ENCODE assay signal across 22 cellular contexts in the genomic region with DNA sequence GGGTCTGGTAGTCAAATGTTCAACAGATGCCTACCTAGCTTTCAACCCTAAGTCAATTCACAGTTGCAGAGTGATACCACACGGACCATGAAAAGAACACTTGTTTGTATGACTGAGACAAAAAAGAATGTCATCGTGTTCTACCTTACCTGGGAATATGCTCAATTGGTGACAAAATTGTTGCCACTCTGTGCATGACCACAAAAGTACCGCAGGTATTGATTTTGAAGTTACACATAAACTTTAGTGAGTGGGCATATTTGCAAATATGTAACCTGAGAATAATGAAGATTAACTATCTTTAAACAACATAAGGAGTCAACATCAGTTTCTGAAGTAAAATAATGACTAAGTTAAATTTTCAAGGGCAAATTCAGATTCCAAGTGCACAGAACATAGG. TPM values are rescaled to one million over a fixed set of nuclear protein-coding genes. Genes with fewer than 3 reads are reported as not detected.
DNase-seq lines count a peak whose midpoint lies in the region; ATAC-seq, FAIRE-seq and TF ChIP-seq lines count a peak whose summit lies in the region.
"Had no signal": no experiment of that assay in that cellular context is flagged by ENCODE, and none has a peak within 500 bp of the region (broad histone marks: within the 10 kb centered on the region; RNA-seq: fewer than 3 reads in every experiment).

No MANE protein-coding gene starts in this region.

- FAIRE-seq in HepG2 (lab: Jason Lieb, UNC) (no peak), H1 (lab: Jason Lieb, UNC) (no peak), urothelium cell line (lab: Jason Lieb, UNC) (peak; percentile 17)
- FAIRE-seq: A549, D721Med, G401.6, GM12891 had no signal

- POLR2A ChIA-PET in HepG2 (lab: Yijun Ruan, JAX) (no interaction called here), H1 (lab: Charles Lee; ENCODE audit: partially characterized antibody) (interaction anchor here (3.2 to 3.9 kb wide), 2 partner anchors 52 to 57 kb away, joined by 10 to 44 read pairs; partner anchors contain the start of genes SNRPN and SNURF)
- POLR2A ChIA-PET in activated CD4-positive, alpha-beta T cell treated with anti-CD3 and anti-CD28 coated beads, Interleukin-2, amount 10 ng/mL, durations not matched to agents 7 days and 5 days (lab: Charles Lee), result no interaction called here

- no peak overlapping the region for H2BK15ac ChIP-seq in H1 (ENCODE audit: low read length)

- no peaks in the 10 kb centered on the region for H3K4me1 Mint-ChIP-seq in activated CD4-positive, alpha-beta T cell treated with anti-CD3 and anti-CD28 coated beads, Interleukin-2, amount 10 ng/mL, durations not matched to agents 7 days and 5 days
- H3K4me1 Mint-ChIP-seq: B cell had no signal

- no peaks in the 10 kb centered on the region for H4K20me1 ChIP-seq in HepG2 (ENCODE audit: insufficient read depth, low read length)
- no peaks in the 10 kb centered on the region for H4K20me1 ChIP-seq in H1 (replicated peaks in 1 of 2; ENCODE audit: control insufficient read depth in 1 of 2, insufficient read depth in 2 of 2, low read length in 2 of 2)
- H4K20me1 ChIP-seq: BLaER1 treated with 17β-estradiol and CSF1 and Interleukin-3, amounts not matched to agents 10 nM and 100 nM had no signal

- H3K18ac ChIP-seq in H1 (ENCODE audit: extremely low read depth, low read length), result no peak overlapping the region

- intact Hi-C loops in HepG2 (cut with micrococcal nuclease; ENCODE audit: unreplicated experiment) (loop anchor here (5.0 kb wide), 1 partner anchor 56 kb away; no protein-coding TSS in a partner anchor), right lobe of liver (cut with DNase I) (no loop called here), heart right ventricle (cut with DNase I) (no loop called here)

- H3K27me3 Mint-ChIP-seq in activated CD4-positive, alpha-beta T cell treated with anti-CD3 and anti-CD28 coated beads, Interleukin-2, amount 10 ng/mL, durations not matched to agents 7 days and 5 days, result no peaks in the 10 kb centered on the region
- H3K27me3 Mint-ChIP-seq: B cell; CD4-positive, alpha-beta T cell had no signal

- no peaks in the 10 kb centered on the region for H3K79me1 ChIP-seq in H1 (ENCODE audit: low read depth, low read length)

- no peak overlapping the region for H3K14ac ChIP-seq in H1 (ENCODE audit: insufficient read length)

- peak in 1 of 2 experiments; percentile 57; a peak in 1 of 4 replicates for TF ChIP-seq EP300 in HepG2 (IDR thresholded peaks at IDR 0.05; ENCODE audit: low read depth in 2 of 2, low read length in 2 of 2)
- no peak for TF ChIP-seq EP300 in HepG2 (CRISPR knock-in tag; IDR thresholded peaks at IDR 0.05; ENCODE audit: borderline replicate concordance)
- no peak for TF ChIP-seq EP300 in H1 (IDR thresholded peaks at IDR 0.05; ENCODE audit: borderline replicate concordance in 1 of 2, low read depth in 2 of 2, low read length in 2 of 2)

- H4K5ac ChIP-seq in H1 (ENCODE audit: insufficient read length, low read depth, low read length), result no peak overlapping the region

- H3K23ac ChIP-seq in H1 (ENCODE audit: insufficient read length), result no peak overlapping the region

- H2AFZ ChIP-seq in HepG2 (ENCODE audit: low read length) (no peak overlapping the region), H1 (ENCODE audit: low read length) (no peak overlapping the region)

- no peaks in the 10 kb centered on the region for H3K23me2 ChIP-seq in H1 (ENCODE audit: low read depth, low read length)

- H3K36me3 ChIP-seq in HepG2 (replicated peaks in 1 of 2; ENCODE audit: control insufficient read depth in 1 of 2, insufficient read depth in 2 of 2, low read length in 2 of 2) (no peaks in the 10 kb centered on the region), right lobe of liver (no peaks in the 10 kb centered on the region), H1 (ENCODE audit: control insufficient read depth in 2 of 4, insufficient read depth in 4 of 4, low read length in 3 of 4) (no peaks in the 10 kb centered on the region), heart right ventricle (no peaks in the 10 kb centered on the region)
- H3K36me3 ChIP-seq: BLaER1 treated with 17β-estradiol and CSF1 and Interleukin-3, amounts not matched to agents 10 nM and 100 nM had no signal

- no peak overlapping the region for H4K8ac ChIP-seq in H1 (ENCODE audit: extremely low read depth, insufficient read depth, low read length)

- CTCF ChIA-PET in HepG2 (lab: Yijun Ruan, JAX; ENCODE audit: low intra/inter-chr PET ratio, low total read pairs) (no interaction called here), H1 (lab: Charles Lee; ENCODE audit: partially characterized antibody) (no interaction called here)
- CTCF ChIA-PET in activated CD4-positive, alpha-beta T cell treated with anti-CD3 and anti-CD28 coated beads, Interleukin-2, amount 10 ng/mL, durations not matched to agents 7 days and 5 days (lab: Charles Lee), result no interaction called here

- no peaks in the 10 kb centered on the region for H3K36me3 Mint-ChIP-seq in activated CD4-positive, alpha-beta T cell treated with anti-CD3 and anti-CD28 coated beads, Interleukin-2, amount 10 ng/mL, durations not matched to agents 7 days and 5 days (ENCODE audit: low read depth)
- H3K36me3 Mint-ChIP-seq: CD8-positive, alpha-beta T cell had no signal

- H3K4me1 ChIP-seq in HepG2 (ENCODE audit: insufficient read depth, low read length), result peaks cover 33% of the 10 kb centered on the region
- H3K4me1 ChIP-seq in right lobe of liver, result no peaks in the 10 kb centered on the region
- H3K4me1 ChIP-seq in H1 (replicated peaks in 1 of 4; ENCODE audit: control insufficient read depth in 3 of 4, insufficient read depth in 4 of 4, low read length in 3 of 4), result peaks cover 3 to 10% (median 7%) of the 10 kb centered on the region in 4 experiments
- H3K4me1 ChIP-seq in heart right ventricle, result no peaks in the 10 kb centered on the region
- H3K4me1 ChIP-seq: A549, Caco-2 had no signal

- no peak overlapping the region; the same call in 1 of the 2 replicates for H2BK20ac ChIP-seq in H1 (ENCODE audit: low read length)

- no peak overlapping the region for H2AK5ac ChIP-seq in H1 (ENCODE audit: low read depth, low read length)

- peak; percentile 91 for ATAC-seq in HepG2
- ATAC-seq in right lobe of liver, result no peak
- ATAC-seq in heart right ventricle, result no peak
- ATAC-seq: A549; CD8-positive, alpha-beta T cell had no signal

- no peak overlapping the region for H2BK5ac ChIP-seq in H1 (ENCODE audit: low read depth, low read length)

- H3K4me2 ChIP-seq in HepG2 (ENCODE audit: low read depth, low read length), result no peak overlapping the region
- no peak overlapping the region for H3K4me2 ChIP-seq in H1 (ENCODE audit: insufficient read depth in 1 of 2, low read depth in 2 of 2, low read length in 2 of 2)
- H3K4me2 ChIP-seq: A549; BLaER1 treated with 17β-estradiol and CSF1 and Interleukin-3, amounts not matched to agents 10 nM and 100 nM had no signal

- H2BK120ac ChIP-seq in H1 (replicated peaks; ENCODE audit: low read depth, low read length), result no peak overlapping the region

- no peaks in the 10 kb centered on the region for H3K79me2 ChIP-seq in HepG2 (ENCODE audit: insufficient read depth, low read length)
- H3K79me2 ChIP-seq in H1 (ENCODE audit: control insufficient read depth in 1 of 2, insufficient read depth in 2 of 2, low read length in 2 of 2), result no peaks in the 10 kb centered on the region

- no peak for TF ChIP-seq POLR2A in HepG2 (IDR thresholded peaks at IDR 0.05; ENCODE audit: insufficient read depth in 1 of 2, low read depth in 2 of 2, low read length in 2 of 2)
- TF ChIP-seq POLR2A in right lobe of liver (IDR thresholded peaks at IDR 0.05), result no peak
- TF ChIP-seq POLR2A in H1 (IDR thresholded peaks at IDR 0.05; ENCODE audit: control extremely low read depth in 1 of 2, low read depth in 2 of 2, low read length in 2 of 2), result no peak

- H4K91ac ChIP-seq in H1 (replicated peaks; ENCODE audit: insufficient read length, low read length), result no peak overlapping the region

- H3K27ac Mint-ChIP-seq in activated CD4-positive, alpha-beta T cell treated with anti-CD3 and anti-CD28 coated beads, Interleukin-2, amount 10 ng/mL, durations not matched to agents 7 days and 5 days, result no peak overlapping the region
- H3K27ac Mint-ChIP-seq: B cell; CD4-positive, alpha-beta T cell; CD8-positive, alpha-beta T cell had no signal

- TF ChIP-seq RAD21 in HepG2 (CRISPR knock-in tag; IDR thresholded peaks at IDR 0.05) (no peak), H1 (IDR thresholded peaks at IDR 0.05 in 1 of 2, conservative IDR thresholded peaks at IDR 0.05 in 1 of 2; ENCODE audit: low read depth in 2 of 2, low read length in 2 of 2) (no peak)

- H3K4ac ChIP-seq in H1 (replicated peaks; ENCODE audit: insufficient read length, low read depth, low read length), result no peak overlapping the region

- no peak overlapping the region for H3K56ac ChIP-seq in H1 (replicated peaks; ENCODE audit: insufficient read length, low read depth, low read length)

- no peak overlapping the region; the same call in 1 of the 2 replicates for H2BK12ac ChIP-seq in H1 (ENCODE audit: low read depth, low read length)

- no peak for TF ChIP-seq CTCF in HepG2 (CRISPR knock-in tag; IDR thresholded peaks at IDR 0.05)
- TF ChIP-seq CTCF in right lobe of liver (IDR thresholded peaks at IDR 0.05), result no peak
- no peak for TF ChIP-seq CTCF in H1 (IDR thresholded peaks at IDR 0.05; ENCODE audit: control extremely low read depth in 1 of 3, insufficient read depth in 1 of 3, low read depth in 1 of 3, low read length in 3 of 3)
- TF ChIP-seq CTCF in heart right ventricle (IDR thresholded peaks at IDR 0.05), result no peak

- peak; percentile 20 for DNase-seq in HepG2 (ENCODE audit: low spot score)
- no peak for DNase-seq in right lobe of liver
- DNase-seq in H1 (ENCODE audit: low read depth in 1 of 2, low spot score in 2 of 2), result no peak
- DNase-seq in urothelium cell line (ENCODE audit: low spot score), result no peak
- no peak for DNase-seq in activated CD4-positive, alpha-beta T cell treated with anti-CD3 and anti-CD28 coated beads, Interleukin-2, amount 10 ng/mL, durations not matched to agents 7 days and 5 days
- DNase-seq in heart right ventricle, result no peak
- DNase-seq: AML-193; Caco-2; Calu3; CD4-positive, alpha-beta T cell; CD8-positive, alpha-beta T cell; DMS79 treated with DMSO at 0.1 percent for 48 hours; GF-D8 had no signal

- no peaks in the 10 kb centered on the region; a peak in 1 of 5 replicates for H3K27me3 ChIP-seq in HepG2 (ENCODE audit: control insufficient read depth in 1 of 2, insufficient read depth in 2 of 2, low read length in 2 of 2)
- H3K27me3 ChIP-seq in right lobe of liver, result no peaks in the 10 kb centered on the region
- no peaks in the 10 kb centered on the region for H3K27me3 ChIP-seq in H1 (replicated peaks in 1 of 4; ENCODE audit: control insufficient read depth in 3 of 4, extremely low read depth in 1 of 4, insufficient read depth in 3 of 4, low read length in 3 of 4)
- no peaks in the 10 kb centered on the region for H3K27me3 ChIP-seq in heart right ventricle
- H3K27me3 ChIP-seq: BLaER1 treated with 17β-estradiol and CSF1 and Interleukin-3, amounts not matched to agents 10 nM and 100 nM had no signal

- in situ Hi-C loops in HepG2 (cut with HindIII; ENCODE audit: extremely low pct_ligation_motif_present, low pct_unique_long_range_greater_than_20kb), result no loop called here

- H3K4me3 ChIP-seq in HepG2 (replicated peaks in 1 of 3; ENCODE audit: insufficient read depth in 1 of 3, low read depth in 2 of 3, low read length in 3 of 3), result no peak overlapping the region
- no peak overlapping the region for H3K4me3 ChIP-seq in right lobe of liver
- H3K4me3 ChIP-seq in H1 (ENCODE audit: extremely low read depth in 1 of 4, insufficient read depth in 2 of 4, low read depth in 3 of 4, low read length in 4 of 4), result no peak overlapping the region
- no peak overlapping the region for H3K4me3 ChIP-seq in heart right ventricle
- H3K4me3 ChIP-seq: A549; BLaER1 treated with 17β-estradiol and CSF1 and Interleukin-3, amounts not matched to agents 10 nM and 100 nM had no signal

- H3K4me3 Mint-ChIP-seq in activated CD4-positive, alpha-beta T cell treated with anti-CD3 and anti-CD28 coated beads, Interleukin-2, amount 10 ng/mL, durations not matched to agents 7 days and 5 days, result no peak overlapping the region
- H3K4me3 Mint-ChIP-seq: B cell; CD4-positive, alpha-beta T cell; CD8-positive, alpha-beta T cell had no signal

- no peak overlapping the region for H3K27ac ChIP-seq in HepG2 (ENCODE audit: extremely low read length, insufficient read depth, low read length)
- H3K27ac ChIP-seq in right lobe of liver, result no peak overlapping the region
- 0 out of 2 replicates have a peak overlapping the region, but pooled peaks have one; percentile 16 for H3K27ac ChIP-seq in H1 (ENCODE audit: low read depth, low read length)
- H3K27ac ChIP-seq in heart right ventricle, result no peak overlapping the region
- H3K27ac ChIP-seq: 22Rv1; A549; BLaER1 treated with 17β-estradiol and CSF1 and Interleukin-3, amounts not matched to agents 10 nM and 100 nM; C4-2B had no signal

- no TSS peak for BruUV-seq in HepG2 (replicated peaks; lab: Mats Ljungman, UMichigan)

- H3K9ac ChIP-seq in HepG2 (ENCODE audit: insufficient read depth, low read depth, low read length), result no peak overlapping the region
- no peak overlapping the region for H3K9ac ChIP-seq in H1 (replicated peaks in 1 of 4; ENCODE audit: extremely low read depth in 1 of 4, low read depth in 3 of 4, low read length in 3 of 4)
- H3K9ac ChIP-seq: BLaER1 treated with 17β-estradiol and CSF1 and Interleukin-3, amounts not matched to agents 10 nM and 100 nM had no signal

- peaks cover 36% of the 10 kb centered on the region for H3K9me3 Mint-ChIP-seq in activated CD4-positive, alpha-beta T cell treated with anti-CD3 and anti-CD28 coated beads, Interleukin-2, amount 10 ng/mL, durations not matched to agents 7 days and 5 days

- 0% methylated on average over 3 of the region's 3 CpGs for WGBS in HepG2 (ENCODE audit: low lambda C conversion rate)
- 28% methylated on average over 3 of the region's 3 CpGs for WGBS in right lobe of liver (ENCODE audit: insufficient coverage, low coverage, low lambda C conversion rate, missing lambda C conversion rate)
- WGBS in H1 (ENCODE audit: extremely low coverage in 1 of 2, insufficient coverage in 1 of 2, insufficient read length in 1 of 2, insufficient replicate concordance in 2 of 2, low coverage in 1 of 2, low lambda C conversion rate in 2 of 2, missing lambda C conversion rate in 1 of 2), 2 experiments, result 78% methylated on average over 3 of the region's 3 CpGs; no CpG with 5 or more reads in 1 of the 2 experiments
- WGBS in heart right ventricle, 2 donors, result 59 to 78% methylated on average over 3 of the region's 3 CpGs

- peaks cover 56% of the 10 kb centered on the region for H3K9me3 ChIP-seq in HepG2 (ENCODE audit: low read length)
- H3K9me3 ChIP-seq in right lobe of liver, result no peaks in the 10 kb centered on the region
- H3K9me3 ChIP-seq in H1 (ENCODE audit: insufficient read depth in 2 of 2, low read depth in 1 of 2, low read length in 1 of 2), result peaks cover 2 to 21% of the 10 kb centered on the region in 2 experiments; a peak in 2 of 4 replicates
- H3K9me3 ChIP-seq in heart right ventricle, result peaks cover 0 to 43% (median 0%) of the 10 kb centered on the region in 11 donors
- H3K9me3 ChIP-seq: A549, Caco-2 had no signal

RNA-seq across cellular contexts. Expression of gene SNRPN, which starts 53.4 kb away (rescaled TPM):
- total RNA-seq in HepG2 (2016; rRNA removed; fragmentation: Illumina TruSeq; extraction: Trizol) (208 and 212 TPM in 2 replicates), right lobe of liver (10 to 100 TPM; 21.7 to 37.7 (median 30.4) TPM), heart right ventricle (100 to 1,000 TPM; 306 to 575 (median 414) TPM)
- 102 and 134 TPM in 2 replicates for total RNA-seq in HepG2 (2016; cell fraction: cytosol; rRNA removed; fragmentation: Illumina TruSeq; extraction: Trizol; ENCODE audit: low read depth)
- total RNA-seq in HepG2 (2016; cell fraction: insoluble cytoplasmic fraction; rRNA removed; fragmentation: Illumina TruSeq; extraction: Trizol), result 189 and 210 TPM in 2 replicates
- 191 and 246 TPM in 2 replicates for total RNA-seq in HepG2 (2016; cell fraction: membrane; rRNA removed; fragmentation: Illumina TruSeq; extraction: Trizol)
- total RNA-seq in HepG2 (2016; cell fraction: nucleus; rRNA removed; fragmentation: Illumina TruSeq; extraction: Trizol), result 98.0 and 107 TPM in 2 replicates
- polyA plus RNA-seq in HepG2 (2011; rRNA removed) (133 and 140 TPM in 2 replicates), H1 (2011; rRNA removed) (1,396 and 1,684 TPM in 2 replicates), heart right ventricle (100 to 1,000 TPM; 201 to 285 TPM)
- 149 and 162 TPM in 2 replicates for polyA plus RNA-seq in HepG2 (2011; cell fraction: cytosol; rRNA removed)
- polyA plus RNA-seq in HepG2 (2011; cell fraction: nucleus; rRNA removed), result 82.0 and 95.1 TPM in 2 replicates
- 126 and 133 TPM in 2 replicates for polyA plus RNA-seq in HepG2 (2012)
- 114 and 153 TPM in 2 replicates for polyA plus RNA-seq in HepG2 (2016; cell fraction: cytosol; fragmentation: Illumina TruSeq; extraction: Trizol; ENCODE audit: low read depth)
- 172 and 194 TPM in 2 replicates for polyA plus RNA-seq in HepG2 (2016; cell fraction: insoluble cytoplasmic fraction; fragmentation: Illumina TruSeq; extraction: Trizol; ENCODE audit: low read depth)
- 173 and 213 TPM in 2 replicates for polyA plus RNA-seq in HepG2 (2016; cell fraction: membrane; fragmentation: Illumina TruSeq; extraction: Trizol; ENCODE audit: low read depth)
- polyA plus RNA-seq in HepG2 (2016; cell fraction: nucleus; fragmentation: Illumina TruSeq; extraction: Trizol; ENCODE audit: insufficient read depth, low read depth), result 136 and 145 TPM in 2 replicates
- 0.49 and 125 TPM in 2 replicates for polyA minus RNA-seq in HepG2 (2011; rRNA and poly(A)+ RNA removed; ENCODE audit: low replicate concordance)
- polyA minus RNA-seq in HepG2 (2011; cell fraction: cytosol; rRNA and poly(A)+ RNA removed), result 56.9 and 65.0 TPM in 2 replicates
- 134 and 139 TPM in 2 replicates for polyA minus RNA-seq in HepG2 (2011; cell fraction: nucleus; rRNA and poly(A)+ RNA removed)
- 905 and 915 TPM in 2 replicates for total RNA-seq in H1 (2021; fragmentation: NEBNext Ultra II Directional; extraction: Animal tissue kit (Norgen Biotek cat#: 25700))
- 1,533 TPM for polyA plus RNA-seq in H1 (2011; cell fraction: cytosol; rRNA removed)
- 1,140 TPM for polyA plus RNA-seq in H1 (2011; cell fraction: nucleus; rRNA removed)
- polyA plus RNA-seq in H1 (2012, experiment 1 of 2), result 1,068 to 1,234 TPM (median 1,139 TPM) in 4 replicates
- 894 TPM for polyA plus RNA-seq in H1 (2012, experiment 2 of 2)
- 549 TPM for polyA plus RNA-seq in H1 (2013, experiment 1 of 2)
- 534 TPM for polyA plus RNA-seq in H1 (2013, experiment 2 of 2)
- polyA minus RNA-seq in H1 (2011; rRNA and poly(A)+ RNA removed), result 1,031 and 1,143 TPM in 2 replicates
- 589 TPM for polyA minus RNA-seq in H1 (2011; cell fraction: cytosol; rRNA and poly(A)+ RNA removed)
- polyA minus RNA-seq in H1 (2011; cell fraction: nucleus; rRNA and poly(A)+ RNA removed), result 849 TPM
- total RNA-seq in activated CD4-positive, alpha-beta T cell treated with anti-CD3 and anti-CD28 coated beads, Interleukin-2, amount 10 ng/mL, durations not matched to agents 7 days and 5 days, result 10 to 100 TPM; 50.7 to 54.6 TPM
- total RNA-seq: Calu3 had no signal

RNA-seq across cellular contexts. Expression of gene SNURF, which starts 53.4 kb away (rescaled TPM):
- 7.6 and 10.2 TPM in 2 replicates for total RNA-seq in HepG2 (2016; rRNA removed; fragmentation: Illumina TruSeq; extraction: Trizol)
- 1.5 and 2.2 TPM in 2 replicates for total RNA-seq in HepG2 (2016; cell fraction: cytosol; rRNA removed; fragmentation: Illumina TruSeq; extraction: Trizol; ENCODE audit: low read depth)
- 8.7 and 13.6 TPM in 2 replicates for total RNA-seq in HepG2 (2016; cell fraction: insoluble cytoplasmic fraction; rRNA removed; fragmentation: Illumina TruSeq; extraction: Trizol)
- 0.93 and 5.9 TPM in 2 replicates for total RNA-seq in HepG2 (2016; cell fraction: membrane; rRNA removed; fragmentation: Illumina TruSeq; extraction: Trizol)
- total RNA-seq in HepG2 (2016; cell fraction: nucleus; rRNA removed; fragmentation: Illumina TruSeq; extraction: Trizol), result 19.5 and 20.4 TPM in 2 replicates
- 2.1 and 2.4 TPM in 2 replicates for polyA plus RNA-seq in HepG2 (2011; rRNA removed)
- 1.6 and 3.5 TPM in 2 replicates for polyA plus RNA-seq in HepG2 (2011; cell fraction: cytosol; rRNA removed)
- 1.3 and 3.0 TPM in 2 replicates for polyA plus RNA-seq in HepG2 (2011; cell fraction: nucleus; rRNA removed)
- polyA plus RNA-seq in HepG2 (2012), result 71.6 and 98.2 TPM in 2 replicates
- polyA plus RNA-seq in HepG2 (2016; cell fraction: cytosol; fragmentation: Illumina TruSeq; extraction: Trizol; ENCODE audit: low read depth), result 3.5 and 7.6 TPM in 2 replicates
- 11.7 and 15.8 TPM in 2 replicates for polyA plus RNA-seq in HepG2 (2016; cell fraction: insoluble cytoplasmic fraction; fragmentation: Illumina TruSeq; extraction: Trizol; ENCODE audit: low read depth)
- polyA plus RNA-seq in HepG2 (2016; cell fraction: membrane; fragmentation: Illumina TruSeq; extraction: Trizol; ENCODE audit: low read depth), result 2.1 and 4.6 TPM in 2 replicates
- 5.9 and 6.6 TPM in 2 replicates for polyA plus RNA-seq in HepG2 (2016; cell fraction: nucleus; fragmentation: Illumina TruSeq; extraction: Trizol; ENCODE audit: insufficient read depth, low read depth)
- 5.2 TPM in 1 of 2 replicates, not detected in the other for polyA minus RNA-seq in HepG2 (2011; rRNA and poly(A)+ RNA removed; ENCODE audit: low replicate concordance)
- polyA minus RNA-seq in HepG2 (2011; cell fraction: cytosol; rRNA and poly(A)+ RNA removed), result 5.1 and 8.9 TPM in 2 replicates
- polyA minus RNA-seq in HepG2 (2011; cell fraction: nucleus; rRNA and poly(A)+ RNA removed), result 46.2 and 51.5 TPM in 2 replicates
- total RNA-seq in right lobe of liver, result 1 to 10 TPM in 4 of 6 experiments, under 1 TPM in 1, not detected in 1; 0.99 to 5.1 (median 2.6) TPM
- total RNA-seq in H1 (2021; fragmentation: NEBNext Ultra II Directional; extraction: Animal tissue kit (Norgen Biotek cat#: 25700)), result 76.5 and 94.5 TPM in 2 replicates
- 6.2 and 9.9 TPM in 2 replicates for polyA plus RNA-seq in H1 (2011; rRNA removed)
- 19.2 TPM for polyA plus RNA-seq in H1 (2011; cell fraction: cytosol; rRNA removed)
- polyA plus RNA-seq in H1 (2011; cell fraction: nucleus; rRNA removed), result 6.5 TPM
- 65.8 to 746 TPM (median 575 TPM) in 4 replicates for polyA plus RNA-seq in H1 (2012, experiment 1 of 2)
- polyA plus RNA-seq in H1 (2012, experiment 2 of 2), result 31.3 TPM
- polyA plus RNA-seq in H1 (2013, experiment 1 of 2), result 108 TPM
- polyA plus RNA-seq in H1 (2013, experiment 2 of 2), result 123 TPM
- polyA minus RNA-seq in H1 (2011; rRNA and poly(A)+ RNA removed), result 78.1 and 93.0 TPM in 2 replicates
- 268 TPM for polyA minus RNA-seq in H1 (2011; cell fraction: cytosol; rRNA and poly(A)+ RNA removed)
- polyA minus RNA-seq in H1 (2011; cell fraction: nucleus; rRNA and poly(A)+ RNA removed), result 137 TPM
- total RNA-seq in activated CD4-positive, alpha-beta T cell treated with anti-CD3 and anti-CD28 coated beads, Interleukin-2, amount 10 ng/mL, durations not matched to agents 7 days and 5 days, result 10 to 100 TPM in 1 of 2 experiments, 1 to 10 TPM in 1; 7.3 to 16.3 TPM
- 10 to 100 TPM; 25.9 to 76.6 (median 50.7) TPM for total RNA-seq in heart right ventricle
- 10 to 100 TPM; 11.7 to 18.9 TPM for polyA plus RNA-seq in heart right ventricle
- total RNA-seq: A172, Calu3 had no signal

Comparison
In these comparisons a context has a peak if more than half of its experiments do, and no peak if none do; other contexts are left out.
1. Of the 41 proteins assayed by ChIP-seq in both HepG2 and H1: peak only in HepG2: ATF2, HDAC2 and JUN; only in H1: none; in both: none; in neither: 36; mixed calls (peak in some experiments, not most) for 2.